ENCODE assay signal across 1 cellular context in the genomic region with DNA sequence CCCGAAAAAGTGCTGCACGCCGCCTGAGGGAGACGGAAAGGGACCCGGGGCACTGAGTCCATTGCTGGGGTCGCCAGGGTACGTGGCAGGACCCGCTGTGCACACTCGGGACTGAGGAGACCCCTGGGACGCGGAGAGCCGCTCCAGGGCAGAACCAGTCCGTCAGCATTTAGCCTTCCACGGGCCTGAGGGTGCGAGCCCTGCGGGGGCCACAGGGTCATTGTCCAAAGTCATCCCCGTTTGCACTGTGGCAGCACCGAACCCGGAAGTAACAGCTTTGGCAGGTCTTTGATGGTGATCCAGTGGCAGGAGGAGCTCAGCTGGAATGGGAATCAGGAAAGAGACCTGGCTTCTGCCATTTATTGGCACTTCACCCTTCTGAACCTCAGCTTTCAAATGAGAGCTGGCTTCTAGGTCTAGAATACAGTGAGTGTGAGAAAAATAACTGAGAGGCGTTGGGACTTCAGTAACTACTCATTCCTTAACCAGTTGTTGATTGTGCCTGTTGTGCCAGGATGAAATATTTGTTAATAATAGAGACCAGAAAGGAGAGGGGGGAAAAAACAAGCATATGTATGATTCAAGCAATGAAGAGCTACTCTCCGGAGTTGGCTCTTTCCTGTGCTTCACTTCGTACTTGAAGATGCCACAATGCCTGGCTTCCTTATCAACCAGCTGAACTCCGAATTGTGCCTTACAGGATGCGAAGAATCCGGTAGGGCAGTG.
TF ChIP-seq lines count a peak whose summit lies in the region.

No MANE protein-coding gene starts in this region.

TF ChIP-seq in HepG2, 621 proteins besides CTCF, POLR2A, EP300 and RAD21 (continued from another document and continues in another):
- TF ChIP-seq POGZ (CRISPR knock-in tag; IDR thresholded peaks at IDR 0.05): no peak; the same call in 1 of the 2 replicates
- TF ChIP-seq, protein P1, sequence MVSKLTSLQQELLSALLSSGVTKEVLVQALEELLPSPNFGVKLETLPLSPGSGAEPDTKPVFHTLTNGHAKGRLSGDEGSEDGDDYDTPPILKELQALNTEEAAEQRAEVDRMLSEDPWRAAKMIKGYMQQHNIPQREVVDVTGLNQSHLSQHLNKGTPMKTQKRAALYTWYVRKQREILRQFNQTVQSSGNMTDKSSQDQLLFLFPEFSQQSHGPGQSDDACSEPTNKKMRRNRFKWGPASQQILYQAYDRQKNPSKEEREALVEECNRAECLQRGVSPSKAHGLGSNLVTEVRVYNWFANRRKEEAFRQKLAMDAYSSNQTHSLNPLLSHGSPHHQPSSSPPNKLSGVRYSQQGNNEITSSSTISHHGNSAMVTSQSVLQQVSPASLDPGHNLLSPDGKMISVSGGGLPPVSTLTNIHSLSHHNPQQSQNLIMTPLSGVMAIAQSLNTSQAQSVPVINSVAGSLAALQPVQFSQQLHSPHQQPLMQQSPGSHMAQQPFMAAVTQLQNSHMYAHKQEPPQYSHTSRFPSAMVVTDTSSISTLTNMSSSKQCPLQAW (CRISPR knock-in tag; IDR thresholded peaks at IDR 0.05): peak; percentile 31; the same call in 1 of the 2 replicates
- TF ChIP-seq ZNF263 (CRISPR knock-in tag; IDR thresholded peaks at IDR 0.05): peak; percentile 57; the same call in 1 of the 2 replicates
- no peak for TF ChIP-seq MXD4 (CRISPR knock-in tag; IDR thresholded peaks at IDR 0.05)
- no peak for TF ChIP-seq ZNF547 (CRISPR knock-in tag; IDR thresholded peaks at IDR 0.05)
- TF ChIP-seq ZNF180 (CRISPR knock-in tag; IDR thresholded peaks at IDR 0.05; ENCODE audit: borderline replicate concordance, low read depth): no peak
- TF ChIP-seq ZBTB38 (CRISPR knock-in tag; IDR thresholded peaks at IDR 0.05): no peak
- TF ChIP-seq, protein P2, sequence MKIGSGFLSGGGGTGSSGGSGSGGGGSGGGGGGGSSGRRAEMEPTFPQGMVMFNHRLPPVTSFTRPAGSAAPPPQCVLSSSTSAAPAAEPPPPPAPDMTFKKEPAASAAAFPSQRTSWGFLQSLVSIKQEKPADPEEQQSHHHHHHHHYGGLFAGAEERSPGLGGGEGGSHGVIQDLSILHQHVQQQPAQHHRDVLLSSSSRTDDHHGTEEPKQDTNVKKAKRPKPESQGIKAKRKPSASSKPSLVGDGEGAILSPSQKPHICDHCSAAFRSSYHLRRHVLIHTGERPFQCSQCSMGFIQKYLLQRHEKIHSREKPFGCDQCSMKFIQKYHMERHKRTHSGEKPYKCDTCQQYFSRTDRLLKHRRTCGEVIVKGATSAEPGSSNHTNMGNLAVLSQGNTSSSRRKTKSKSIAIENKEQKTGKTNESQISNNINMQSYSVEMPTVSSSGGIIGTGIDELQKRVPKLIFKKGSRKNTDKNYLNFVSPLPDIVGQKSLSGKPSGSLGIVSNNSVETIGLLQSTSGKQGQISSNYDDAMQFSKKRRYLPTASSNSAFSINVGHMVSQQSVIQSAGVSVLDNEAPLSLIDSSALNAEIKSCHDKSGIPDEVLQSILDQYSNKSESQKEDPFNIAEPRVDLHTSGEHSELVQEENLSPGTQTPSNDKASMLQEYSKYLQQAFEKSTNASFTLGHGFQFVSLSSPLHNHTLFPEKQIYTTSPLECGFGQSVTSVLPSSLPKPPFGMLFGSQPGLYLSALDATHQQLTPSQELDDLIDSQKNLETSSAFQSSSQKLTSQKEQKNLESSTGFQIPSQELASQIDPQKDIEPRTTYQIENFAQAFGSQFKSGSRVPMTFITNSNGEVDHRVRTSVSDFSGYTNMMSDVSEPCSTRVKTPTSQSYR (CRISPR knock-in tag; IDR thresholded peaks at IDR 0.05; ENCODE audit: borderline replicate concordance): no peak
- TF ChIP-seq MIER2 (CRISPR knock-in tag; IDR thresholded peaks at IDR 0.05): no peak
- TF ChIP-seq ZNF33B (CRISPR knock-in tag; IDR thresholded peaks at IDR 0.05): no peak
- TF ChIP-seq ARID2 (CRISPR knock-in tag; IDR thresholded peaks at IDR 0.05; ENCODE audit: borderline replicate concordance): peak; percentile 70; the same call in 1 of the 2 replicates
- TF ChIP-seq ZNF83 (CRISPR knock-in tag; IDR thresholded peaks at IDR 0.05; ENCODE audit: borderline replicate concordance): no peak
- no peak for TF ChIP-seq ZNF329 (CRISPR knock-in tag; IDR thresholded peaks at IDR 0.05; ENCODE audit: low read depth)
- TF ChIP-seq SMAD9 (CRISPR knock-in tag; IDR thresholded peaks at IDR 0.05): no peak
- TF ChIP-seq NCOR1 (IDR thresholded peaks at IDR 0.05; ENCODE audit: borderline replicate concordance, low read length): 0 out of 2 replicates have a peak, but pooled peaks have one; percentile 16
- TF ChIP-seq, protein P3, sequence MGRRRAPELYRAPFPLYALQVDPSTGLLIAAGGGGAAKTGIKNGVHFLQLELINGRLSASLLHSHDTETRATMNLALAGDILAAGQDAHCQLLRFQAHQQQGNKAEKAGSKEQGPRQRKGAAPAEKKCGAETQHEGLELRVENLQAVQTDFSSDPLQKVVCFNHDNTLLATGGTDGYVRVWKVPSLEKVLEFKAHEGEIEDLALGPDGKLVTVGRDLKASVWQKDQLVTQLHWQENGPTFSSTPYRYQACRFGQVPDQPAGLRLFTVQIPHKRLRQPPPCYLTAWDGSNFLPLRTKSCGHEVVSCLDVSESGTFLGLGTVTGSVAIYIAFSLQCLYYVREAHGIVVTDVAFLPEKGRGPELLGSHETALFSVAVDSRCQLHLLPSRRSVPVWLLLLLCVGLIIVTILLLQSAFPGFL (CRISPR knock-in tag; IDR thresholded peaks at IDR 0.05): no peak
- TF ChIP-seq ZNF382 (CRISPR knock-in tag; IDR thresholded peaks at IDR 0.05; ENCODE audit: borderline replicate concordance): no peak
- TF ChIP-seq, protein P4, sequence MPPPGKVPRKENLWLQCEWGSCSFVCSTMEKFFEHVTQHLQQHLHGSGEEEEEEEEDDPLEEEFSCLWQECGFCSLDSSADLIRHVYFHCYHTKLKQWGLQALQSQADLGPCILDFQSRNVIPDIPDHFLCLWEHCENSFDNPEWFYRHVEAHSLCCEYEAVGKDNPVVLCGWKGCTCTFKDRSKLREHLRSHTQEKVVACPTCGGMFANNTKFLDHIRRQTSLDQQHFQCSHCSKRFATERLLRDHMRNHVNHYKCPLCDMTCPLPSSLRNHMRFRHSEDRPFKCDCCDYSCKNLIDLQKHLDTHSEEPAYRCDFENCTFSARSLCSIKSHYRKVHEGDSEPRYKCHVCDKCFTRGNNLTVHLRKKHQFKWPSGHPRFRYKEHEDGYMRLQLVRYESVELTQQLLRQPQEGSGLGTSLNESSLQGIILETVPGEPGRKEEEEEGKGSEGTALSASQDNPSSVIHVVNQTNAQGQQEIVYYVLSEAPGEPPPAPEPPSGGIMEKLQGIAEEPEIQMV (CRISPR knock-in tag; IDR thresholded peaks at IDR 0.05; ENCODE audit: low read depth): no peak
- peak; percentile 61; the same call in 1 of the 2 replicates for TF ChIP-seq HNRNPL (IDR thresholded peaks at IDR 0.05; ENCODE audit: low read depth, low read length)
- TF ChIP-seq, protein P5, sequence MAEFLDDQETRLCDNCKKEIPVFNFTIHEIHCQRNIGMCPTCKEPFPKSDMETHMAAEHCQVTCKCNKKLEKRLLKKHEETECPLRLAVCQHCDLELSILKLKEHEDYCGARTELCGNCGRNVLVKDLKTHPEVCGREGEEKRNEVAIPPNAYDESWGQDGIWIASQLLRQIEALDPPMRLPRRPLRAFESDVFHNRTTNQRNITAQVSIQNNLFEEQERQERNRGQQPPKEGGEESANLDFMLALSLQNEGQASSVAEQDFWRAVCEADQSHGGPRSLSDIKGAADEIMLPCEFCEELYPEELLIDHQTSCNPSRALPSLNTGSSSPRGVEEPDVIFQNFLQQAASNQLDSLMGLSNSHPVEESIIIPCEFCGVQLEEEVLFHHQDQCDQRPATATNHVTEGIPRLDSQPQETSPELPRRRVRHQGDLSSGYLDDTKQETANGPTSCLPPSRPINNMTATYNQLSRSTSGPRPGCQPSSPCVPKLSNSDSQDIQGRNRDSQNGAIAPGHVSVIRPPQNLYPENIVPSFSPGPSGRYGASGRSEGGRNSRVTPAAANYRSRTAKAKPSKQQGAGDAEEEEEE (CRISPR knock-in tag; IDR thresholded peaks at IDR 0.05; ENCODE audit: borderline replicate concordance): no peak
- TF ChIP-seq, protein P6, sequence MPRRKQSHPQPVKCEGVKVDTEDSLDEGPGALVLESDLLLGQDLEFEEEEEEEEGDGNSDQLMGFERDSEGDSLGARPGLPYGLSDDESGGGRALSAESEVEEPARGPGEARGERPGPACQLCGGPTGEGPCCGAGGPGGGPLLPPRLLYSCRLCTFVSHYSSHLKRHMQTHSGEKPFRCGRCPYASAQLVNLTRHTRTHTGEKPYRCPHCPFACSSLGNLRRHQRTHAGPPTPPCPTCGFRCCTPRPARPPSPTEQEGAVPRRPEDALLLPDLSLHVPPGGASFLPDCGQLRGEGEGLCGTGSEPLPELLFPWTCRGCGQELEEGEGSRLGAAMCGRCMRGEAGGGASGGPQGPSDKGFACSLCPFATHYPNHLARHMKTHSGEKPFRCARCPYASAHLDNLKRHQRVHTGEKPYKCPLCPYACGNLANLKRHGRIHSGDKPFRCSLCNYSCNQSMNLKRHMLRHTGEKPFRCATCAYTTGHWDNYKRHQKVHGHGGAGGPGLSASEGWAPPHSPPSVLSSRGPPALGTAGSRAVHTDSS (CRISPR knock-in tag; conservative IDR thresholded peaks at IDR 0.05): no peak
- TF ChIP-seq YY1 (IDR thresholded peaks at IDR 0.05; ENCODE audit: insufficient read depth, insufficient replicate concordance, low read depth, low read length): peak; percentile 40
- TF ChIP-seq MXI1 (IDR thresholded peaks at IDR 0.05; ENCODE audit: borderline replicate concordance, low read depth, low read length): peak; percentile 36; the same call in 1 of the 3 replicates
- TF ChIP-seq HDAC1 (CRISPR knock-in tag; IDR thresholded peaks at IDR 0.05): peak; percentile 72
- TF ChIP-seq RXRA (CRISPR knock-in tag; IDR thresholded peaks at IDR 0.05): peak; percentile 59; the same call in 1 of the 2 replicates
- TF ChIP-seq, protein P7, sequence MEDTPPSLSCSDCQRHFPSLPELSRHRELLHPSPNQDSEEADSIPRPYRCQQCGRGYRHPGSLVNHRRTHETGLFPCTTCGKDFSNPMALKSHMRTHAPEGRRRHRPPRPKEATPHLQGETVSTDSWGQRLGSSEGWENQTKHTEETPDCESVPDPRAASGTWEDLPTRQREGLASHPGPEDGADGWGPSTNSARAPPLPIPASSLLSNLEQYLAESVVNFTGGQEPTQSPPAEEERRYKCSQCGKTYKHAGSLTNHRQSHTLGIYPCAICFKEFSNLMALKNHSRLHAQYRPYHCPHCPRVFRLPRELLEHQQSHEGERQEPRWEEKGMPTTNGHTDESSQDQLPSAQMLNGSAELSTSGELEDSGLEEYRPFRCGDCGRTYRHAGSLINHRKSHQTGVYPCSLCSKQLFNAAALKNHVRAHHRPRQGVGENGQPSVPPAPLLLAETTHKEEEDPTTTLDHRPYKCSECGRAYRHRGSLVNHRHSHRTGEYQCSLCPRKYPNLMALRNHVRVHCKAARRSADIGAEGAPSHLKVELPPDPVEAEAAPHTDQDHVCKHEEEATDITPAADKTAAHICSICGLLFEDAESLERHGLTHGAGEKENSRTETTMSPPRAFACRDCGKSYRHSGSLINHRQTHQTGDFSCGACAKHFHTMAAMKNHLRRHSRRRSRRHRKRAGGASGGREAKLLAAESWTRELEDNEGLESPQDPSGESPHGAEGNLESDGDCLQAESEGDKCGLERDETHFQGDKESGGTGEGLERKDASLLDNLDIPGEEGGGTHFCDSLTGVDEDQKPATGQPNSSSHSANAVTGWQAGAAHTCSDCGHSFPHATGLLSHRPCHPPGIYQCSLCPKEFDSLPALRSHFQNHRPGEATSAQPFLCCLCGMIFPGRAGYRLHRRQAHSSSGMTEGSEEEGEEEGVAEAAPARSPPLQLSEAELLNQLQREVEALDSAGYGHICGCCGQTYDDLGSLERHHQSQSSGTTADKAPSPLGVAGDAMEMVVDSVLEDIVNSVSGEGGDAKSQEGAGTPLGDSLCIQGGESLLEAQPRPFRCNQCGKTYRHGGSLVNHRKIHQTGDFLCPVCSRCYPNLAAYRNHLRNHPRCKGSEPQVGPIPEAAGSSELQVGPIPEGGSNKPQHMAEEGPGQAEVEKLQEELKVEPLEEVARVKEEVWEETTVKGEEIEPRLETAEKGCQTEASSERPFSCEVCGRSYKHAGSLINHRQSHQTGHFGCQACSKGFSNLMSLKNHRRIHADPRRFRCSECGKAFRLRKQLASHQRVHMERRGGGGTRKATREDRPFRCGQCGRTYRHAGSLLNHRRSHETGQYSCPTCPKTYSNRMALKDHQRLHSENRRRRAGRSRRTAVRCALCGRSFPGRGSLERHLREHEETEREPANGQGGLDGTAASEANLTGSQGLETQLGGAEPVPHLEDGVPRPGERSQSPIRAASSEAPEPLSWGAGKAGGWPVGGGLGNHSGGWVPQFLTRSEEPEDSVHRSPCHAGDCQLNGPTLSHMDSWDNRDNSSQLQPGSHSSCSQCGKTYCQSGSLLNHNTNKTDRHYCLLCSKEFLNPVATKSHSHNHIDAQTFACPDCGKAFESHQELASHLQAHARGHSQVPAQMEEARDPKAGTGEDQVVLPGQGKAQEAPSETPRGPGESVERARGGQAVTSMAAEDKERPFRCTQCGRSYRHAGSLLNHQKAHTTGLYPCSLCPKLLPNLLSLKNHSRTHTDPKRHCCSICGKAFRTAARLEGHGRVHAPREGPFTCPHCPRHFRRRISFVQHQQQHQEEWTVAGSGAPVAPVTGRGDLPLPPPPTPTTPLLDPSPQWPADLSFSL (CRISPR knock-in tag; IDR thresholded peaks at IDR 0.05): no peak
- TF ChIP-seq ZNF260 (CRISPR knock-in tag; IDR thresholded peaks at IDR 0.05; ENCODE audit: borderline replicate concordance, low read depth): no peak
- TF ChIP-seq ZKSCAN8 (CRISPR knock-in tag; IDR thresholded peaks at IDR 0.05; ENCODE audit: borderline replicate concordance): 0 out of 2 replicates have a peak, but pooled peaks have one; percentile 11
- no peak for TF ChIP-seq ZNF768 (CRISPR knock-in tag; IDR thresholded peaks at IDR 0.05)
- TF ChIP-seq ZNF672 (CRISPR knock-in tag; IDR thresholded peaks at IDR 0.05): 0 out of 2 replicates have a peak, but pooled peaks have one; percentile 18
- no peak for TF ChIP-seq ZBTB1 (CRISPR knock-in tag; IDR thresholded peaks at IDR 0.05; ENCODE audit: borderline replicate concordance)
- TF ChIP-seq ZNF331 (CRISPR knock-in tag; IDR thresholded peaks at IDR 0.05): no peak
- TF ChIP-seq RFXAP (CRISPR knock-in tag; IDR thresholded peaks at IDR 0.05; ENCODE audit: borderline replicate concordance): no peak
- TF ChIP-seq ZNF543 (CRISPR knock-in tag; IDR thresholded peaks at IDR 0.05): peak; percentile 37; the same call in 1 of the 2 replicates
